Comparison of ENCODE assay signal across 8 cellular contexts in genomic region chr1:41486053-41486891, GRCh38. TPM values are rescaled to one million over a fixed set of nuclear protein-coding genes. Genes with fewer than 3 reads are reported as not detected.
DNase-seq lines count a peak whose midpoint lies in the region; ATAC-seq and TF ChIP-seq lines count a peak whose summit lies in the region.

No MANE protein-coding gene starts in this region.

- peak; percentile 58 to 76 for ATAC-seq in stimulated activated naive B cell treated with anti-CD40 and anti-IgM and Interleukin-4, amounts not matched to agents 10 μg/mL and 1 μg/mL and 100 μg/mL, for 72 hours (replicated peaks)

- H3K4me3 Mint-ChIP-seq in activated naive CD4-positive, alpha-beta T cell treated with anti-CD3 and anti-CD28 coated beads for 36 hours = no peak overlapping the region
- peak overlapping the region in 1 of 2 donors; percentile 30 for H3K4me3 Mint-ChIP-seq in stimulated activated naive B cell treated with anti-CD40 and anti-IgM and Interleukin-4, amounts not matched to agents 10 μg/mL and 1 μg/mL and 100 μg/mL, for 72 hours

- H3K9me2 ChIP-seq in hepatocyte (replicated peaks; ENCODE audit: insufficient read depth) = no peaks in the 10 kb centered on the region

- no peaks in the 10 kb centered on the region for H3K36me3 Mint-ChIP-seq in activated naive CD4-positive, alpha-beta T cell treated with anti-CD3 and anti-CD28 coated beads for 36 hours (ENCODE audit: low read depth)
- H3K36me3 Mint-ChIP-seq in stimulated activated naive B cell treated with anti-CD40 and anti-IgM and Interleukin-4, amounts not matched to agents 10 μg/mL and 1 μg/mL and 100 μg/mL, for 72 hours = no peaks in the 10 kb centered on the region

- peak overlapping the region; percentile 96 for H3K27ac ChIP-seq in OCI-LY3 (ENCODE audit: low read length)
- peak overlapping the region; percentile 69 for H3K27ac ChIP-seq in hepatocyte
- no peak overlapping the region for H3K27ac ChIP-seq in tibial artery

- H3K79me2 ChIP-seq in OCI-LY3 (ENCODE audit: low read length) (no peaks in the 10 kb centered on the region), hepatocyte (no peaks in the 10 kb centered on the region)

- peak overlapping the region; percentile 79 for H3K9ac ChIP-seq in OCI-LY3 (ENCODE audit: low read length)

- H3K9me3 ChIP-seq in OCI-LY3 (ENCODE audit: insufficient read depth, low read length) (no peaks in the 10 kb centered on the region), hepatocyte (ENCODE audit: low read depth) (no peaks in the 10 kb centered on the region), tibial artery (no peaks in the 10 kb centered on the region)

- CTCF ChIA-PET in activated naive CD4-positive, alpha-beta T cell treated with anti-CD3 and anti-CD28 coated beads for 36 hours (lab: Charles Lee) = no interaction called here

- peak; percentile 48 for DNase-seq in activated naive CD4-positive, alpha-beta T cell treated with anti-CD3 and anti-CD28 coated beads for 36 hours
- no peak for DNase-seq in activated naive CD4-positive, alpha-beta T cell treated with Interleukin-2 at 50 U/mL for 16 hours
- no peak for DNase-seq in hepatocyte (ENCODE audit: low spot score)
- no peak for DNase-seq in stimulated activated naive B cell treated with anti-CD40 and anti-IgM and Interleukin-4, amounts not matched to agents 10 μg/mL and 1 μg/mL and 100 μg/mL, for 72 hours
- no peak for DNase-seq in globus pallidus (ENCODE audit: low spot score)
- no peak for DNase-seq in Ammon's horn (ENCODE audit: low spot score)
- no peak for DNase-seq in tibial artery

- H3K36me3 ChIP-seq in OCI-LY3 (replicated peaks; ENCODE audit: low read depth, low read length) (no peaks in the 10 kb centered on the region), hepatocyte (replicated peaks; ENCODE audit: insufficient read depth, low read depth) (no peaks in the 10 kb centered on the region), tibial artery (no peaks in the 10 kb centered on the region)

- H3K9me3 Mint-ChIP-seq in activated naive CD4-positive, alpha-beta T cell treated with anti-CD3 and anti-CD28 coated beads for 36 hours = no peaks in the 10 kb centered on the region
- peaks cover 3 to 8% of the 10 kb centered on the region in 2 donors for H3K9me3 Mint-ChIP-seq in stimulated activated naive B cell treated with anti-CD40 and anti-IgM and Interleukin-4, amounts not matched to agents 10 μg/mL and 1 μg/mL and 100 μg/mL, for 72 hours

- no peak overlapping the region for H2AFZ ChIP-seq in OCI-LY3 (ENCODE audit: low read depth, low read length)
- H2AFZ ChIP-seq in hepatocyte = peak overlapping the region; percentile 33

- WGBS in hepatocyte (ENCODE audit: low lambda C conversion rate, missing lambda C conversion rate) = 30% methylated on average over 20 of the region's 20 CpGs

- TF ChIP-seq CTCF in OCI-LY3 (IDR thresholded peaks at IDR 0.05; ENCODE audit: low read depth, low read length) (no peak), hepatocyte (IDR thresholded peaks at IDR 0.05; ENCODE audit: poor library complexity) (no peak), tibial artery (IDR thresholded peaks at IDR 0.05) (no peak)

- peak overlapping the region; percentile 8 for H3K27ac Mint-ChIP-seq in activated naive CD4-positive, alpha-beta T cell treated with anti-CD3 and anti-CD28 coated beads for 36 hours
- peak overlapping the region; percentile 62 for H3K27ac Mint-ChIP-seq in stimulated activated naive B cell treated with anti-CD40 and anti-IgM and Interleukin-4, amounts not matched to agents 10 μg/mL and 1 μg/mL and 100 μg/mL, for 72 hours

- H3K4me2 ChIP-seq in OCI-LY3 (ENCODE audit: low read length) (peak overlapping the region; percentile 99), hepatocyte (peak overlapping the region; percentile 70)

- H3K27me3 ChIP-seq in OCI-LY3 (ENCODE audit: low read depth, low read length) (no peaks in the 10 kb centered on the region), hepatocyte (no peaks in the 10 kb centered on the region), tibial artery (no peaks in the 10 kb centered on the region)

- peaks cover 25% of the 10 kb centered on the region for H3K27me3 Mint-ChIP-seq in activated naive CD4-positive, alpha-beta T cell treated with anti-CD3 and anti-CD28 coated beads for 36 hours (ENCODE audit: low read depth)
- peaks cover 33 to 52% of the 10 kb centered on the region in 2 donors for H3K27me3 Mint-ChIP-seq in stimulated activated naive B cell treated with anti-CD40 and anti-IgM and Interleukin-4, amounts not matched to agents 10 μg/mL and 1 μg/mL and 100 μg/mL, for 72 hours

- intact Hi-C loops in activated naive CD4-positive, alpha-beta T cell treated with anti-CD3 and anti-CD28 coated beads for 36 hours (cut with micrococcal nuclease) = no loop called here
- intact Hi-C loops in tibial artery (cut with DNase I; ENCODE audit: low total_unique reads) = no loop called here

- H3K4me1 Mint-ChIP-seq in activated naive CD4-positive, alpha-beta T cell treated with anti-CD3 and anti-CD28 coated beads for 36 hours (ENCODE audit: low read depth) = peaks cover 14% of the 10 kb centered on the region
- H3K4me1 Mint-ChIP-seq in stimulated activated naive B cell treated with anti-CD40 and anti-IgM and Interleukin-4, amounts not matched to agents 10 μg/mL and 1 μg/mL and 100 μg/mL, for 72 hours = peaks cover 14 to 21% of the 10 kb centered on the region in 2 donors

- H4K20me1 ChIP-seq in OCI-LY3 (ENCODE audit: insufficient read depth, low read length) (no peaks in the 10 kb centered on the region), hepatocyte (ENCODE audit: insufficient read depth, poor library complexity, severe bottlenecking) (no peaks in the 10 kb centered on the region)

- H3K4me1 ChIP-seq in OCI-LY3 (ENCODE audit: low read length) (peaks cover 62% of the 10 kb centered on the region), hepatocyte (ENCODE audit: insufficient read depth) (peaks cover 72% of the 10 kb centered on the region), tibial artery (peaks cover 0 to 40% (median 7%) of the 10 kb centered on the region in 4 donors)

- H3K4me3 ChIP-seq in OCI-LY3 (ENCODE audit: low read length) (peak overlapping the region; percentile 77), hepatocyte (no peak overlapping the region), tibial artery (no peak overlapping the region)

RNA-seq across cellular contexts. Expression of gene EDN2, which starts 1.8 kb away (rescaled TPM):
- not detected for total RNA-seq in activated naive CD4-positive, alpha-beta T cell treated with anti-CD3 and anti-CD28 coated beads for 36 hours
- total RNA-seq in hepatocyte = 0.36 and 0.40 TPM in 2 replicates
- 2.3 and 2.7 TPM in 2 replicates for polyA plus RNA-seq in hepatocyte

Comparison
In these comparisons a context has a peak if more than half of its experiments do, and no peak if none do; other contexts are left out.
1. H3K27ac ChIP-seq: peak in OCI-LY3 (single experiment) and hepatocyte (single experiment); none in tibial artery (0 of 2).